Comparison of ENCODE assay signal across 1 cellular context in the genomic region with DNA sequence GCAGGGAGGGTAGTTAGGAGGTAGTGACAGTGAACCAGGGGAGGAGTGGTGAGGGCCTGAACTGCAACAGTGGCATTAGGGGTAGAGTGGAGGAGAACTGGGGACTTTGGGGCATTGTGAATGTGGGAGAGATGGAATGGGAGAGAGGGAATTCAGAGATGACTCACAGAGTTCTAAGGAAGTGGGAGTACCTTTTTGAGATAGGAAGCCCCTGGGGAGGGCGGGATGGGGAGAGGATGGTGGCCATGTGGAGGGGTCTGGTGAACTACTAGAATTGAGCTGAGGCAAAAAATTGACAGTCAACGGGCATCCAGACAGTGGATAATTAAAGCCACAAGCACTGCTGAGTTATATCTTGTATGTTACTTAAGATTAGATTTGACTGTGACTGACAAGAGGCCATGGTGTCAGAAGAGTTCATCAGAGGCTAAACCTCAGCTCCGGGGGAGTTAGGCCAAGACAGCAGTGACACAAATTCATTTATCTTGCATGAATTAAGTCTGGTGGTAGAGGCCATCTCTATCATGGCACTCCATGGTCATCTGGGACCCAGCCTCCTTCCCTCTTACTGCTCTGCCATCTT.
A peak's percentile ranks its signal among the peaks of the same experiment; 100 is the strongest.
TF ChIP-seq lines count a peak whose summit lies in the region.

No MANE protein-coding gene starts in this region.

TF ChIP-seq in K562, 482 proteins besides CTCF, POLR2A, EP300 and RAD21:
- TF ChIP-seq CHD4 (IDR thresholded peaks at IDR 0.05; ENCODE audit: insufficient read depth, insufficient replicate concordance, low read depth, low read length, poor library complexity, severe bottlenecking) (no peak), POLR2H (tag; IDR thresholded peaks at IDR 0.05; ENCODE audit: low read depth) (no peak), CREB3L1 (IDR thresholded peaks at IDR 0.05; ENCODE audit: borderline replicate concordance, low read depth) (no peak), NONO (IDR thresholded peaks at IDR 0.05; ENCODE audit: low read depth in 2 of 2, low read length in 1 of 2) (no peak), GTF2E2 (tag; IDR thresholded peaks at IDR 0.05) (no peak), CHD2 (IDR thresholded peaks at IDR 0.05; ENCODE audit: low read depth, low read length) (no peak), TSC22D4 (tag; IDR thresholded peaks at IDR 0.05) (no peak), PRDM10 (IDR thresholded peaks at IDR 0.05; ENCODE audit: partially characterized antibody) (peak; percentile 75), RCOR1 (IDR thresholded peaks at IDR 0.05; ENCODE audit: borderline replicate concordance in 1 of 2, low read depth in 2 of 2, low read length in 2 of 2) (peak in 1 of 2 experiments; percentile 66; a peak in 1 of 4 replicates), ZKSCAN3 (CRISPR knock-in tag; IDR thresholded peaks at IDR 0.05) (no peak), L3MBTL2 (IDR thresholded peaks at IDR 0.05) (no peak), PKNOX1 (IDR thresholded peaks at IDR 0.05) (peak; percentile 60; the same call in 1 of the 2 replicates), MNT (conservative IDR thresholded peaks at IDR 0.05) (no peak), KDM1A (IDR thresholded peaks at IDR 0.05) (peak in 1 of 2 experiments; percentile 34; a peak in 1 of 4 replicates), FOSL1 (tag; conservative IDR thresholded peaks at IDR 0.05) (peak; percentile 28; the same call in 1 of the 2 replicates), NFE2L1 (tag; IDR thresholded peaks at IDR 0.05; ENCODE audit: borderline replicate concordance, low read depth) (no peak), KLF6 (CRISPR knock-in tag; IDR thresholded peaks at IDR 0.05; ENCODE audit: borderline replicate concordance) (no peak), TRIM28 (IDR thresholded peaks at IDR 0.05) (no peak), MEIS2 (IDR thresholded peaks at IDR 0.05; ENCODE audit: partially characterized antibody) (peak; percentile 61)
- TF ChIP-seq, protein P1, sequence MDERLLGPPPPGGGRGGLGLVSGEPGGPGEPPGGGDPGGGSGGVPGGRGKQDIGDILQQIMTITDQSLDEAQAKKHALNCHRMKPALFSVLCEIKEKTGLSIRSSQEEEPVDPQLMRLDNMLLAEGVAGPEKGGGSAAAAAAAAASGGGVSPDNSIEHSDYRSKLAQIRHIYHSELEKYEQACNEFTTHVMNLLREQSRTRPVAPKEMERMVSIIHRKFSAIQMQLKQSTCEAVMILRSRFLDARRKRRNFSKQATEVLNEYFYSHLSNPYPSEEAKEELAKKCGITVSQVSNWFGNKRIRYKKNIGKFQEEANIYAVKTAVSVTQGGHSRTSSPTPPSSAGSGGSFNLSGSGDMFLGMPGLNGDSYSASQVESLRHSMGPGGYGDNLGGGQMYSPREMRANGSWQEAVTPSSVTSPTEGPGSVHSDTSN (CRISPR knock-in tag; IDR thresholded peaks at IDR 0.05; ENCODE audit: low read depth) = no peak
- TF ChIP-seq, protein P1 (tag; conservative IDR thresholded peaks at IDR 0.05; ENCODE audit: low read depth) = peak; percentile 38; the same call in 1 of the 2 replicates
- TF ChIP-seq, protein P2, sequence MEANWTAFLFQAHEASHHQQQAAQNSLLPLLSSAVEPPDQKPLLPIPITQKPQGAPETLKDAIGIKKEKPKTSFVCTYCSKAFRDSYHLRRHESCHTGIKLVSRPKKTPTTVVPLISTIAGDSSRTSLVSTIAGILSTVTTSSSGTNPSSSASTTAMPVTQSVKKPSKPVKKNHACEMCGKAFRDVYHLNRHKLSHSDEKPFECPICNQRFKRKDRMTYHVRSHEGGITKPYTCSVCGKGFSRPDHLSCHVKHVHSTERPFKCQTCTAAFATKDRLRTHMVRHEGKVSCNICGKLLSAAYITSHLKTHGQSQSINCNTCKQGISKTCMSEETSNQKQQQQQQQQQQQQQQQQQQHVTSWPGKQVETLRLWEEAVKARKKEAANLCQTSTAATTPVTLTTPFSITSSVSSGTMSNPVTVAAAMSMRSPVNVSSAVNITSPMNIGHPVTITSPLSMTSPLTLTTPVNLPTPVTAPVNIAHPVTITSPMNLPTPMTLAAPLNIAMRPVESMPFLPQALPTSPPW (CRISPR knock-in tag; IDR thresholded peaks at IDR 0.05) = peak; percentile 26; the same call in 1 of the 2 replicates
- TF ChIP-seq, protein P3, sequence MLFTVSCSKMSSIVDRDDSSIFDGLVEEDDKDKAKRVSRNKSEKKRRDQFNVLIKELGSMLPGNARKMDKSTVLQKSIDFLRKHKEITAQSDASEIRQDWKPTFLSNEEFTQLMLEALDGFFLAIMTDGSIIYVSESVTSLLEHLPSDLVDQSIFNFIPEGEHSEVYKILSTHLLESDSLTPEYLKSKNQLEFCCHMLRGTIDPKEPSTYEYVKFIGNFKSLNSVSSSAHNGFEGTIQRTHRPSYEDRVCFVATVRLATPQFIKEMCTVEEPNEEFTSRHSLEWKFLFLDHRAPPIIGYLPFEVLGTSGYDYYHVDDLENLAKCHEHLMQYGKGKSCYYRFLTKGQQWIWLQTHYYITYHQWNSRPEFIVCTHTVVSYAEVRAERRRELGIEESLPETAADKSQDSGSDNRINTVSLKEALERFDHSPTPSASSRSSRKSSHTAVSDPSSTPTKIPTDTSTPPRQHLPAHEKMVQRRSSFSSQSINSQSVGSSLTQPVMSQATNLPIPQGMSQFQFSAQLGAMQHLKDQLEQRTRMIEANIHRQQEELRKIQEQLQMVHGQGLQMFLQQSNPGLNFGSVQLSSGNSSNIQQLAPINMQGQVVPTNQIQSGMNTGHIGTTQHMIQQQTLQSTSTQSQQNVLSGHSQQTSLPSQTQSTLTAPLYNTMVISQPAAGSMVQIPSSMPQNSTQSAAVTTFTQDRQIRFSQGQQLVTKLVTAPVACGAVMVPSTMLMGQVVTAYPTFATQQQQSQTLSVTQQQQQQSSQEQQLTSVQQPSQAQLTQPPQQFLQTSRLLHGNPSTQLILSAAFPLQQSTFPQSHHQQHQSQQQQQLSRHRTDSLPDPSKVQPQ (CRISPR knock-in tag; IDR thresholded peaks at IDR 0.05; ENCODE audit: borderline replicate concordance) = no peak
TF ChIP-seq in K562: peak in this region for 8.
